Comparison of ENCODE assay signal across 15 cellular contexts in the genomic region with DNA sequence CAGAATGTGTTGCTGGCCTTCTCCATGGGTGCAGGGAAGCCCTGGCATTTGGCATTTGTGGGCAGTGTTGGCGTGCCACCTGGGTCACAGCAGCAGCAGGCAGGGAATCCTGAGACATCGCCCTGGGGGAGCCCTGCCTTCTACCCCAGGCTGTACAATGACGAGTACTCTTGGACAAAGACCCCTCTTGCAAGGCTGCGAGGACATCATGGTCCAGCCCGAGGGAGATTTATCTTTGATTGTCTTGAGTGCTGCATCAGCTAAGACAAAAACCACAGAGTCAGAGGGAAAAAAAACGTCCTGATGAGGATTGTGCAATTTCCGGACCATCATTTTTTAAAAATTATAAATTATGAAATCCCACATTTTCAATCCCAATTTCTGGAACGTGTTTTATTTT. TPM values are rescaled to one million over a fixed set of nuclear protein-coding genes. Genes with fewer than 3 reads are reported as not detected.
DNase-seq lines count a peak whose midpoint lies in the region; ATAC-seq, FAIRE-seq and TF ChIP-seq lines count a peak whose summit lies in the region.
"Had no signal": no experiment of that assay in that cellular context is flagged by ENCODE, and none has a peak within 500 bp of the region (broad histone marks: within the 10 kb centered on the region; RNA-seq: fewer than 3 reads in every experiment).

No MANE protein-coding gene starts in this region.

- H3K27me3 ChIP-seq in HepG2 (ENCODE audit: control insufficient read depth in 1 of 2, insufficient read depth in 2 of 2, low read length in 2 of 2), result peaks cover 16 to 75% of the 10 kb centered on the region in 2 experiments; a peak in 4 of 5 replicates
- peaks cover 0 to 5% of the 10 kb centered on the region in 2 donors for H3K27me3 ChIP-seq in right lobe of liver
- no peaks in the 10 kb centered on the region for H3K27me3 ChIP-seq in sigmoid colon
- H3K27me3 ChIP-seq: ascending aorta had no signal

- TF ChIP-seq RAD21 in HepG2 (CRISPR knock-in tag; IDR thresholded peaks at IDR 0.05), result no peak

- FAIRE-seq in HepG2 (lab: Jason Lieb, UNC), result no peak
- FAIRE-seq: A549, TTC549 had no signal

- peaks cover 23% of the 10 kb centered on the region for H3K4me1 ChIP-seq in HepG2 (ENCODE audit: insufficient read depth, low read length)
- H3K4me1 ChIP-seq in right lobe of liver, result peaks cover 0 to 9% (median 0%) of the 10 kb centered on the region in 4 donors
- peaks cover 0 to 88% (median 78%) of the 10 kb centered on the region in 4 donors for H3K4me1 ChIP-seq in sigmoid colon

- no peak overlapping the region for H3K9ac ChIP-seq in HepG2 (ENCODE audit: insufficient read depth, low read depth, low read length)

- no peaks in the 10 kb centered on the region for H3K36me3 ChIP-seq in HepG2 (replicated peaks in 1 of 2; ENCODE audit: control insufficient read depth in 1 of 2, insufficient read depth in 2 of 2, low read length in 2 of 2)
- no peaks in the 10 kb centered on the region for H3K36me3 ChIP-seq in right lobe of liver
- peaks cover 0 to 28% (median 0%) of the 10 kb centered on the region in 4 donors for H3K36me3 ChIP-seq in sigmoid colon
- H3K36me3 ChIP-seq: ascending aorta had no signal

- BruUV-seq in HepG2 (replicated peaks; lab: Mats Ljungman, UMichigan), result no TSS peak

- 0 out of 2 replicates have a peak, but pooled peaks cover 9% of the 10 kb centered on the region for H4K20me1 ChIP-seq in HepG2 (ENCODE audit: insufficient read depth, low read length)

- WGBS in HepG2 (ENCODE audit: low lambda C conversion rate), result 30% methylated on average over 8 of the region's 8 CpGs
- WGBS in right lobe of liver (ENCODE audit: insufficient coverage, low coverage, low lambda C conversion rate, missing lambda C conversion rate), result 42% methylated on average over 7 of the region's 8 CpGs
- WGBS in sigmoid colon, 2 donors, result 70 to 71% methylated on average over 8 of the region's 8 CpGs

- no peak for TF ChIP-seq CTCF in HepG2 (CRISPR knock-in tag; IDR thresholded peaks at IDR 0.05)
- TF ChIP-seq CTCF in right lobe of liver (IDR thresholded peaks at IDR 0.05), result no peak
- TF ChIP-seq CTCF in sigmoid colon (IDR thresholded peaks at IDR 0.05), result no peak

- CTCF ChIA-PET in HepG2 (lab: Yijun Ruan, JAX; ENCODE audit: low intra/inter-chr PET ratio, low total read pairs), result no interaction called here

- no peak for ATAC-seq in HepG2
- ATAC-seq in right lobe of liver, result no peak
- peak; percentile 8 for ATAC-seq in Right ventricle myocardium superior (ENCODE audit: poor library complexity)
- ATAC-seq in GM21576 (IDR thresholded peaks at IDR 0.05; ENCODE audit: unreplicated experiment), result no peak
- ATAC-seq: A549; activated T-helper 17 cell treated with anti-CD3 and anti-CD28 coated beads, Interleukin-2, amount 50 U/mL, for 72 hours; HCT116; stimulated activated memory B cell treated with anti-CD40 and anti-IgM and Interleukin-4, amounts not matched to agents 10 μg/mL and 1 μg/mL and 100 μg/mL, for 72 hours had no signal

- H3K4me3 ChIP-seq in HepG2 (replicated peaks in 1 of 3; ENCODE audit: insufficient read depth in 1 of 3, low read depth in 2 of 3, low read length in 3 of 3), result no peak overlapping the region
- no peak overlapping the region for H3K4me3 ChIP-seq in right lobe of liver
- peak overlapping the region in 3 of 4 donors; percentile 74 to 85 (median 82) for H3K4me3 ChIP-seq in sigmoid colon
- H3K4me3 ChIP-seq: A549, ascending aorta had no signal

- TF ChIP-seq POLR2A in HepG2 (IDR thresholded peaks at IDR 0.05; ENCODE audit: insufficient read depth in 1 of 2, low read depth in 2 of 2, low read length in 2 of 2) (no peak), right lobe of liver (IDR thresholded peaks at IDR 0.05) (no peak), sigmoid colon (IDR thresholded peaks at IDR 0.05) (no peak)

- POLR2A ChIA-PET in HepG2 (lab: Yijun Ruan, JAX), result no interaction called here

- in situ Hi-C loops in HepG2 (cut with HindIII; ENCODE audit: extremely low pct_ligation_motif_present, low pct_unique_long_range_greater_than_20kb), result no loop called here

- no peak overlapping the region for H3K4me2 ChIP-seq in HepG2 (ENCODE audit: low read depth, low read length)
- H3K4me2 ChIP-seq: A549 had no signal

- H2AFZ ChIP-seq in HepG2 (ENCODE audit: low read length), result no peak overlapping the region

- H3K79me2 ChIP-seq in HepG2 (ENCODE audit: insufficient read depth, low read length), result no peaks in the 10 kb centered on the region

- intact Hi-C loops in HepG2 (cut with micrococcal nuclease; ENCODE audit: unreplicated experiment) (no loop called here), right lobe of liver (cut with DNase I) (no loop called here), Right ventricle myocardium superior (cut with DNase I) (no loop called here), sigmoid colon (cut with DNase I) (loop anchor here (10.0 kb wide), 1 partner anchor 529 kb away; a partner anchor contains a TSS)

- H3K9me3 ChIP-seq in HepG2 (ENCODE audit: low read length) (no peaks in the 10 kb centered on the region), right lobe of liver (no peaks in the 10 kb centered on the region), sigmoid colon (no peaks in the 10 kb centered on the region)
- H3K9me3 ChIP-seq: A549, ascending aorta had no signal

- TF ChIP-seq EP300 in HepG2 (IDR thresholded peaks at IDR 0.05; ENCODE audit: low read depth in 2 of 2, low read length in 2 of 2) (no peak), HepG2 (CRISPR knock-in tag; IDR thresholded peaks at IDR 0.05; ENCODE audit: borderline replicate concordance) (no peak), sigmoid colon (IDR thresholded peaks at IDR 0.05) (peak in 3 of 4 donors; percentile 26 to 68 (median 49))

- H3K27ac ChIP-seq in HepG2 (ENCODE audit: extremely low read length, insufficient read depth, low read length) (no peak overlapping the region), right lobe of liver (no peak overlapping the region), sigmoid colon (peak overlapping the region; percentile 96 to 100 (median 98))
- H3K27ac ChIP-seq: A549 had no signal

- DNase-seq in HepG2 (ENCODE audit: low spot score) (no peak), right lobe of liver (no peak), Right ventricle myocardium superior (peak; percentile 58), sigmoid colon (peak; percentile 87), NCI-H82 treated with DMSO at 0.1 percent for 48 hours (lab: John Stamatoyannopoulos, UW; ENCODE audit: unreplicated experiment) (no peak), hepatic stellate cell (ENCODE audit: low spot score) (no peak), AML-193 (lab: John Stamatoyannopoulos, UW) (no peak)
- DNase-seq: activated CD4-positive, alpha-beta memory T cell treated with anti-CD3 and anti-CD28 coated beads, Interleukin-2, amount 10 ng/mL, durations not matched to agents 7 days and 5 days had no signal

TF ChIP-seq in HepG2, 621 proteins besides CTCF, POLR2A, EP300 and RAD21 (continues in another document):
- no peak for TF ChIP-seq SP140L (CRISPR knock-in tag; IDR thresholded peaks at IDR 0.05; ENCODE audit: borderline replicate concordance)

RNA-seq across cellular contexts. Expression of a gene that starts 3.7 kb away (rescaled TPM):
- total RNA-seq in HepG2 (2016; rRNA removed; fragmentation: Illumina TruSeq; extraction: Trizol), result 0.14 and 0.31 TPM in 2 replicates
- not detected in 2 replicates for total RNA-seq in HepG2 (2016; cell fraction: cytosol; rRNA removed; fragmentation: Illumina TruSeq; extraction: Trizol; ENCODE audit: low read depth)
- 0.15 TPM in 2 replicates for total RNA-seq in HepG2 (2016; cell fraction: insoluble cytoplasmic fraction; rRNA removed; fragmentation: Illumina TruSeq; extraction: Trizol)
- not detected in 2 replicates for total RNA-seq in HepG2 (2016; cell fraction: membrane; rRNA removed; fragmentation: Illumina TruSeq; extraction: Trizol)
- total RNA-seq in HepG2 (2016; cell fraction: nucleus; rRNA removed; fragmentation: Illumina TruSeq; extraction: Trizol), result not detected in 2 replicates
- polyA plus RNA-seq in HepG2 (2011; rRNA removed), result 0.04 and 0.25 TPM in 2 replicates
- 0.05 and 0.15 TPM in 2 replicates for polyA plus RNA-seq in HepG2 (2011; cell fraction: cytosol; rRNA removed)
- polyA plus RNA-seq in HepG2 (2011; cell fraction: nucleus; rRNA removed), result 0.08 and 0.17 TPM in 2 replicates
- 0.07 and 0.31 TPM in 2 replicates for polyA plus RNA-seq in HepG2 (2012)
- polyA plus RNA-seq in HepG2 (2016; cell fraction: cytosol; fragmentation: Illumina TruSeq; extraction: Trizol; ENCODE audit: low read depth), result not detected in 2 replicates
- polyA plus RNA-seq in HepG2 (2016; cell fraction: insoluble cytoplasmic fraction; fragmentation: Illumina TruSeq; extraction: Trizol; ENCODE audit: low read depth), result not detected in 2 replicates
- polyA plus RNA-seq in HepG2 (2016; cell fraction: membrane; fragmentation: Illumina TruSeq; extraction: Trizol; ENCODE audit: low read depth), result not detected in 2 replicates
- polyA plus RNA-seq in HepG2 (2016; cell fraction: nucleus; fragmentation: Illumina TruSeq; extraction: Trizol; ENCODE audit: insufficient read depth, low read depth), result 0.33 TPM in 1 of 2 replicates, not detected in the other
- 0.44 and 0.89 TPM in 2 replicates for polyA minus RNA-seq in HepG2 (2011; rRNA and poly(A)+ RNA removed; ENCODE audit: low replicate concordance)
- polyA minus RNA-seq in HepG2 (2011; cell fraction: cytosol; rRNA and poly(A)+ RNA removed), result not detected in 2 replicates
- 0.25 and 0.77 TPM in 2 replicates for polyA minus RNA-seq in HepG2 (2011; cell fraction: nucleus; rRNA and poly(A)+ RNA removed)
- 10 to 100 TPM in 3 of 6 experiments, 1 to 10 TPM in 3; 2.9 to 14.8 (median 8.9) TPM for total RNA-seq in right lobe of liver
- 23.5 TPM for total RNA-seq in Right ventricle myocardium superior
- 100 to 1,000 TPM; 140 to 545 (median 260) TPM for total RNA-seq in sigmoid colon
- 10 to 100 TPM in 1 of 3 donors, 1 to 10 TPM in 2; 3.0 to 27.3 (median 6.0) TPM for polyA plus RNA-seq in sigmoid colon

Comparison
In these comparisons a context has a peak if more than half of its experiments do, and no peak if none do; other contexts are left out.
1. DNase-seq: peak in Right ventricle myocardium superior (single experiment) and sigmoid colon (single experiment); none in HepG2 (single experiment), right lobe of liver (0 of 3), NCI-H82 treated with DMSO at 0.1 percent for 48 hours (single experiment), hepatic stellate cell (single experiment) and AML-193 (0 of 2).
2. H3K27ac ChIP-seq: peak in sigmoid colon (4 of 4); none in HepG2 (single experiment) and right lobe of liver (0 of 3).
3. H3K4me3 ChIP-seq: peak in sigmoid colon (3 of 4); none in HepG2 (0 of 3) and right lobe of liver (0 of 3).